In genomic region chr19:40556953-40557530, GRCh38 we compare ENCODE assay signal across 25 cellular contexts. TPM values are rescaled to one million over a fixed set of nuclear protein-coding genes. Genes with fewer than 3 reads are reported as not detected.
DNase-seq lines count a peak whose midpoint lies in the region; ATAC-seq, FAIRE-seq and TF ChIP-seq lines count a peak whose summit lies in the region.
"Had no signal": no experiment of that assay in that cellular context is flagged by ENCODE, and none has a peak within 500 bp of the region (broad histone marks: within the 10 kb centered on the region; RNA-seq: fewer than 3 reads in every experiment).

No MANE protein-coding gene starts in this region.

- H3K9ac ChIP-seq in endodermal cell (ENCODE audit: extremely low read depth, low read length, poor library complexity, severe bottlenecking) (no peak overlapping the region), kidney (ENCODE audit: low read length in 2 of 2) (no peak overlapping the region)
- H3K9ac ChIP-seq: BLaER1 had no signal

- peaks cover 68% of the 10 kb centered on the region for H3K27me3 ChIP-seq in endodermal cell (ENCODE audit: control insufficient read depth, insufficient read depth, low read length, poor library complexity, severe bottlenecking)

- TF ChIP-seq CTCF in endodermal cell (conservative IDR thresholded peaks at IDR 0.05) = no peak
- no peak for TF ChIP-seq CTCF in kidney (IDR thresholded peaks at IDR 0.05; ENCODE audit: borderline replicate concordance, extremely low read depth, insufficient read depth)
- TF ChIP-seq CTCF in progenitor cell of endocrine pancreas (IDR thresholded peaks at IDR 0.05; ENCODE audit: unreplicated experiment) = no peak

- H3K36me3 Mint-ChIP-seq in endodermal cell (ENCODE audit: low read depth) (no peaks in the 10 kb centered on the region), progenitor cell of endocrine pancreas (ENCODE audit: insufficient read depth) (no peaks in the 10 kb centered on the region)
- H3K36me3 Mint-ChIP-seq: CD4-positive, CD25-positive, alpha-beta regulatory T cell; CD8-positive, alpha-beta T cell had no signal

- H3K27me3 Mint-ChIP-seq in endodermal cell (ENCODE audit: insufficient read depth) (peaks cover 91% of the 10 kb centered on the region), progenitor cell of endocrine pancreas (peaks cover 80% of the 10 kb centered on the region)

- H3K36me3 ChIP-seq in endodermal cell (ENCODE audit: control insufficient read depth, insufficient read depth, low read length) (no peaks in the 10 kb centered on the region), kidney (ENCODE audit: control insufficient read depth in 1 of 2, insufficient read depth in 2 of 2, low read length in 2 of 2) (no peaks in the 10 kb centered on the region)
- H3K36me3 ChIP-seq: BLaER1, HAP-1 had no signal

- no peaks in the 10 kb centered on the region for H3K9me3 ChIP-seq in endodermal cell (ENCODE audit: control insufficient read depth, low read length)
- H3K9me3 ChIP-seq in kidney (ENCODE audit: control insufficient read depth in 1 of 2, low read length in 2 of 2) = no peaks in the 10 kb centered on the region
- H3K9me3 ChIP-seq: BLaER1, Caco-2, HAP-1 had no signal

- ATAC-seq in HG03469 (IDR thresholded peaks at IDR 0.05; ENCODE audit: unreplicated experiment) = no peak
- ATAC-seq: CD8-positive, alpha-beta T cell; GM12878; GM23338 had no signal

- H3K4me3 Mint-ChIP-seq in endodermal cell (no peak overlapping the region), progenitor cell of endocrine pancreas (ENCODE audit: low read depth) (no peak overlapping the region)
- H3K4me3 Mint-ChIP-seq: B cell; CD8-positive, alpha-beta T cell; GM23338; HFFc6 had no signal

- H3K4me1 ChIP-seq in endodermal cell (ENCODE audit: control insufficient read depth, insufficient read depth, low read length) (no peaks in the 10 kb centered on the region), kidney (ENCODE audit: control insufficient read depth in 1 of 2, insufficient read depth in 1 of 2, low read depth in 1 of 2, low read length in 2 of 2) (no peaks in the 10 kb centered on the region)
- H3K4me1 ChIP-seq: HAP-1 had no signal

- no peak for FAIRE-seq in kidney (lab: Jason Lieb, UNC)
- FAIRE-seq: A204.1, D721Med, GM12878, H54 had no signal

- H3K4me1 Mint-ChIP-seq in endodermal cell (no peaks in the 10 kb centered on the region), progenitor cell of endocrine pancreas (ENCODE audit: low read depth) (no peaks in the 10 kb centered on the region)
- H3K4me1 Mint-ChIP-seq: B cell had no signal

- DNase-seq in D341Med (ENCODE audit: low spot score) (peak; percentile 22), endodermal cell (peak; percentile 40), kidney (peak; percentile 51), progenitor cell of endocrine pancreas (ENCODE audit: low spot score, unreplicated experiment) (no peak), NCI-H2081 (lab: John Stamatoyannopoulos, UW) (no peak)
- no peak for DNase-seq in stimulated activated CD4-positive, alpha-beta T cell treated with anti-CD3 and anti-CD28 coated beads, Interleukin-4, amount 100 ng/mL, for 24 hours
- DNase-seq: Caco-2; CD4-positive, CD25-positive, alpha-beta regulatory T cell; CD8-positive, alpha-beta T cell; DMS 273 treated with DMSO at 0.1 percent for 48 hours; DMS79; EL; GDM1; HFFc6 had no signal

- WGBS in endodermal cell (ENCODE audit: insufficient coverage in 1 of 2, insufficient read length in 1 of 2), 2 experiments = 85 to 88% methylated on average over 19 to 24 of the region's 24 CpGs

- H3K9me3 Mint-ChIP-seq in endodermal cell = no peaks in the 10 kb centered on the region
- H3K9me3 Mint-ChIP-seq in progenitor cell of endocrine pancreas (ENCODE audit: low read depth) = no peaks in the 10 kb centered on the region
- H3K9me3 Mint-ChIP-seq: CD8-positive, alpha-beta T cell; GM23338; HFFc6 had no signal

- no peak overlapping the region for H3K4me3 ChIP-seq in endodermal cell (ENCODE audit: low read length)
- H3K4me3 ChIP-seq in kidney (ENCODE audit: low read length in 2 of 2) = no peak overlapping the region
- H3K4me3 ChIP-seq: BLaER1, GM12878, GM23338, HAP-1 had no signal

- intact Hi-C loops in kidney (cut with DNase I) = no loop called here

- H3K27ac ChIP-seq in endodermal cell (ENCODE audit: low read depth, low read length) (no peak overlapping the region), kidney (ENCODE audit: low read depth in 2 of 2, low read length in 2 of 2) (no peak overlapping the region)
- H3K27ac ChIP-seq: 22Rv1, BLaER1, C4-2B had no signal

- no peak overlapping the region for H3K27ac Mint-ChIP-seq in endodermal cell
- peak overlapping the region; percentile 52 for H3K27ac Mint-ChIP-seq in progenitor cell of endocrine pancreas
- H3K27ac Mint-ChIP-seq: B cell; CD4-positive, CD25-positive, alpha-beta regulatory T cell; CD8-positive, alpha-beta T cell; GM23338; HFFc6 had no signal

RNA-seq across cellular contexts. Expression of gene SHKBP1, which starts 19.6 kb away (rescaled TPM):
- total RNA-seq in endodermal cell (100 to 1,000 TPM; 110 TPM), kidney (69.6 TPM), progenitor cell of endocrine pancreas (102 and 114 TPM in 2 replicates)
- polyA plus RNA-seq in endodermal cell (2013, experiment 1 of 2) = 90.9 TPM
- polyA plus RNA-seq in endodermal cell (2013, experiment 2 of 2) = 81.4 TPM
- polyA plus RNA-seq in kidney (ENCODE audit: insufficient read depth, low read depth, low replicate concordance) = 91.3 TPM

RNA-seq across cellular contexts. Expression of gene LTBP4, which starts 44.1 kb away (rescaled TPM):
- total RNA-seq in endodermal cell = 100 to 1,000 TPM; 104 to 133 TPM
- polyA plus RNA-seq in endodermal cell (2013, experiment 1 of 2) = 219 TPM
- polyA plus RNA-seq in endodermal cell (2013, experiment 2 of 2) = 194 TPM
- 155 TPM for total RNA-seq in kidney
- polyA plus RNA-seq in kidney (ENCODE audit: insufficient read depth, low read depth, low replicate concordance) = 52.1 TPM
- total RNA-seq in progenitor cell of endocrine pancreas = 25.4 TPM in 2 replicates

Comparison
In these comparisons a context has a peak if more than half of its experiments do, and no peak if none do; other contexts are left out.
1. DNase-seq: peak in D341Med (single experiment), endodermal cell (single experiment) and kidney (single experiment); none in progenitor cell of endocrine pancreas (single experiment), NCI-H2081 (0 of 2) and stimulated activated CD4-positive, alpha-beta T cell treated with anti-CD3 and anti-CD28 coated beads, Interleukin-4, amount 100 ng/mL, for 24 hours (single experiment).